Comparison of ENCODE assay signal across 1 cellular context in the genomic region with DNA sequence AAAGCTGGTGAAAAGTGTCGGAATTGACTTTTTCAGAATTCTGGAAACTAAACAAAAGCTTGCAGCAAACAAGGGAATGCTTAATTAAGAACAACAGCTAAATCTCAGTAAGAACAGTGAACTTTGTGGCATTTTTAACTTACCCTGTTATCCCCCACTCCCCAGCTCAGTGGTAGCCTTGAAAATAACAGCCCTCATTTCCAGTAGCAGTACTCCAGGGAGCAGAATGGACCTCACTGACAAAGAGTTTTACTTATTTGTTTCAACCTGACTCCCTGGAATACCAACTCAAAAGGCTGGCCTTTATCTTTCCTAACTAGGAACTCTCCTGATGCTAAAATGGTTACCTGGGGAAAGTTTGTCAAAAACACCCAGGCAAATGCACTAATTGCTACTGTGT.
TF ChIP-seq lines count a peak whose summit lies in the region.

No MANE protein-coding gene starts in this region.

TF ChIP-seq in WTC11, 78 proteins besides CTCF, POLR2A, EP300 and RAD21 (continued from another document):
- TF ChIP-seq, protein P1, sequence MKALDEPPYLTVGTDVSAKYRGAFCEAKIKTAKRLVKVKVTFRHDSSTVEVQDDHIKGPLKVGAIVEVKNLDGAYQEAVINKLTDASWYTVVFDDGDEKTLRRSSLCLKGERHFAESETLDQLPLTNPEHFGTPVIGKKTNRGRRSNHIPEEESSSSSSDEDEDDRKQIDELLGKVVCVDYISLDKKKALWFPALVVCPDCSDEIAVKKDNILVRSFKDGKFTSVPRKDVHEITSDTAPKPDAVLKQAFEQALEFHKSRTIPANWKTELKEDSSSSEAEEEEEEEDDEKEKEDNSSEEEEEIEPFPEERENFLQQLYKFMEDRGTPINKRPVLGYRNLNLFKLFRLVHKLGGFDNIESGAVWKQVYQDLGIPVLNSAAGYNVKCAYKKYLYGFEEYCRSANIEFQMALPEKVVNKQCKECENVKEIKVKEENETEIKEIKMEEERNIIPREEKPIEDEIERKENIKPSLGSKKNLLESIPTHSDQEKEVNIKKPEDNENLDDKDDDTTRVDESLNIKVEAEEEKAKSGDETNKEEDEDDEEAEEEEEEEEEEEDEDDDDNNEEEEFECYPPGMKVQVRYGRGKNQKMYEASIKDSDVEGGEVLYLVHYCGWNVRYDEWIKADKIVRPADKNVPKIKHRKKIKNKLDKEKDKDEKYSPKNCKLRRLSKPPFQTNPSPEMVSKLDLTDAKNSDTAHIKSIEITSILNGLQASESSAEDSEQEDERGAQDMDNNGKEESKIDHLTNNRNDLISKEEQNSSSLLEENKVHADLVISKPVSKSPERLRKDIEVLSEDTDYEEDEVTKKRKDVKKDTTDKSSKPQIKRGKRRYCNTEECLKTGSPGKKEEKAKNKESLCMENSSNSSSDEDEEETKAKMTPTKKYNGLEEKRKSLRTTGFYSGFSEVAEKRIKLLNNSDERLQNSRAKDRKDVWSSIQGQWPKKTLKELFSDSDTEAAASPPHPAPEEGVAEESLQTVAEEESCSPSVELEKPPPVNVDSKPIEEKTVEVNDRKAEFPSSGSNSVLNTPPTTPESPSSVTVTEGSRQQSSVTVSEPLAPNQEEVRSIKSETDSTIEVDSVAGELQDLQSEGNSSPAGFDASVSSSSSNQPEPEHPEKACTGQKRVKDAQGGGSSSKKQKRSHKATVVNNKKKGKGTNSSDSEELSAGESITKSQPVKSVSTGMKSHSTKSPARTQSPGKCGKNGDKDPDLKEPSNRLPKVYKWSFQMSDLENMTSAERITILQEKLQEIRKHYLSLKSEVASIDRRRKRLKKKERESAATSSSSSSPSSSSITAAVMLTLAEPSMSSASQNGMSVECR (CRISPR knock-in tag; IDR thresholded peaks at IDR 0.05; ENCODE audit: borderline replicate concordance): no peak
- TF ChIP-seq CREM (CRISPR knock-in tag; IDR thresholded peaks at IDR 0.05): no peak
- TF ChIP-seq, protein P2, sequence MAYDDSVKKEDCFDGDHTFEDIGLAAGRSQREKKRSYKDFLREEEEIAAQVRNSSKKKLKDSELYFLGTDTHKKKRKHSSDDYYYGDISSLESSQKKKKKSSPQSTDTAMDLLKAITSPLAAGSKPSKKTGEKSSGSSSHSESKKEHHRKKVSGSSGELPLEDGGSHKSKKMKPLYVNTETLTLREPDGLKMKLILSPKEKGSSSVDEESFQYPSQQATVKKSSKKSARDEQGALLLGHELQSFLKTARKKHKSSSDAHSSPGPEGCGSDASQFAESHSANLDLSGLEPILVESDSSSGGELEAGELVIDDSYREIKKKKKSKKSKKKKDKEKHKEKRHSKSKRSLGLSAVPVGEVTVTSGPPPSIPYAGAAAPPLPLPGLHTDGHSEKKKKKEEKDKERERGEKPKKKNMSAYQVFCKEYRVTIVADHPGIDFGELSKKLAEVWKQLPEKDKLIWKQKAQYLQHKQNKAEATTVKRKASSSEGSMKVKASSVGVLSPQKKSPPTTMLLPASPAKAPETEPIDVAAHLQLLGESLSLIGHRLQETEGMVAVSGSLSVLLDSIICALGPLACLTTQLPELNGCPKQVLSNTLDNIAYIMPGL (CRISPR knock-in tag; IDR thresholded peaks at IDR 0.05): no peak
